ENCODE assay signal across 1 cellular context in genomic region chr5:142827934-142828576, GRCh38.
TF ChIP-seq lines count a peak whose summit lies in the region.

No MANE protein-coding gene starts in this region.

TF ChIP-seq in HEK293, 187 proteins besides CTCF, POLR2A, EP300 and RAD21 (continued from another document):
- TF ChIP-seq KLF8 (tag by site-specific recombination; IDR thresholded peaks at IDR 0.05), result peak; percentile 53; the same call in 1 of the 2 replicates
- peak; percentile 44 for TF ChIP-seq PRDM6 (tag by site-specific recombination; IDR thresholded peaks at IDR 0.05)
- TF ChIP-seq ZNF600 (tag by site-specific recombination; IDR thresholded peaks at IDR 0.05), result 0 out of 2 replicates have a peak, but pooled peaks have one; percentile 9
- TF ChIP-seq ZXDB (tag by site-specific recombination; IDR thresholded peaks at IDR 0.05), result 0 out of 2 replicates have a peak, but pooled peaks have one; percentile 36
- TF ChIP-seq ZNF350 (tag by site-specific recombination; IDR thresholded peaks at IDR 0.05), result no peak
- TF ChIP-seq, protein P1, sequence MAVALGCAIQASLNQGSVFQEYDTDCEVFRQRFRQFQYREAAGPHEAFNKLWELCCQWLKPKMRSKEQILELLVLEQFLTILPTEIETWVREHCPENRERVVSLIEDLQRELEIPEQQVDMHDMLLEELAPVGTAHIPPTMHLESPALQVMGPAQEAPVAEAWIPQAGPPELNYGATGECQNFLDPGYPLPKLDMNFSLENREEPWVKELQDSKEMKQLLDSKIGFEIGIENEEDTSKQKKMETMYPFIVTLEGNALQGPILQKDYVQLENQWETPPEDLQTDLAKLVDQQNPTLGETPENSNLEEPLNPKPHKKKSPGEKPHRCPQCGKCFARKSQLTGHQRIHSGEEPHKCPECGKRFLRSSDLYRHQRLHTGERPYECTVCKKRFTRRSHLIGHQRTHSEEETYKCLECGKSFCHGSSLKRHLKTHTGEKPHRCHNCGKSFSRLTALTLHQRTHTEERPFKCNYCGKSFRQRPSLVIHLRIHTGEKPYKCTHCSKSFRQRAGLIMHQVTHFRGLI (tag by site-specific recombination; IDR thresholded peaks at IDR 0.05), result peak; percentile 45; the same call in 1 of the 2 replicates
- TF ChIP-seq ZNF747 (tag by site-specific recombination; IDR thresholded peaks at IDR 0.05), result no peak
- TF ChIP-seq, protein P2, sequence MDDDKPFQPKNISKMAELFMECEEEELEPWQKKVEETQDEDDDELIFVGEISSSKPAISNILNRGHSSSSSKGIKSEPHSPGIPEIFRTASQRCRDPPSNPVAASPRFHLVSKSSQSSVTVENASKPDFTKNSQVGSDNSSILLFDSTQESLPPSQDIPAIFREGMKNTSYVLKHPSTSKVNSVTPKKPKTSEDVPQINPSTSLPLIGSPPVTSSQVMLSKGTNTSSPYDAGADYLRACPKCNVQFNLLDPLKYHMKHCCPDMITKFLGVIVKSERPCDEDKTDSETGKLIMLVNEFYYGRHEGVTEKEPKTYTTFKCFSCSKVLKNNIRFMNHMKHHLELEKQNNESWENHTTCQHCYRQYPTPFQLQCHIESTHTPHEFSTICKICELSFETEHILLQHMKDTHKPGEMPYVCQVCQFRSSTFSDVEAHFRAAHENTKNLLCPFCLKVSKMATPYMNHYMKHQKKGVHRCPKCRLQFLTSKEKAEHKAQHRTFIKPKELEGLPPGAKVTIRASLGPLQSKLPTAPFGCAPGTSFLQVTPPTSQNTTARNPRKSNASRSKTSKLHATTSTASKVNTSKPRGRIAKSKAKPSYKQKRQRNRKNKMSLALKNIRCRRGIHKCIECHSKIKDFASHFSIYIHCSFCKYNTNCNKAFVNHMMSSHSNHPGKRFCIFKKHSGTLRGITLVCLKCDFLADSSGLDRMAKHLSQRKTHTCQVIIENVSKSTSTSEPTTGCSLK (tag by site-specific recombination; IDR thresholded peaks at IDR 0.05), result no peak
- peak; percentile 66 for TF ChIP-seq PRDM10 (tag by site-specific recombination; IDR thresholded peaks at IDR 0.05)
- no peak for TF ChIP-seq ZNF610 (tag by site-specific recombination; IDR thresholded peaks at IDR 0.05; ENCODE audit: borderline replicate concordance)
